8 cellular contexts compared by ENCODE assay signal in genomic region chr3:105366302-105367062, GRCh38. TPM values are rescaled to one million over a fixed set of nuclear protein-coding genes. Genes with fewer than 3 reads are reported as not detected.
A peak's percentile ranks its signal among the peaks of the same experiment; 100 is the strongest.
DNase-seq lines count a peak whose midpoint lies in the region; ATAC-seq and TF ChIP-seq lines count a peak whose summit lies in the region.

ALCAM (plus strand) TSS chr3:105366909.

- no peaks in the 10 kb centered on the region for H3K9me3 Mint-ChIP-seq in CD8-positive, alpha-beta memory T cell
- no peaks in the 10 kb centered on the region for H3K9me3 Mint-ChIP-seq in activated CD8-positive, alpha-beta T cell treated with anti-CD3 and anti-CD28 coated beads for 36 hours

- H3K36me3 ChIP-seq in CD8-positive, alpha-beta memory T cell (ENCODE audit: insufficient read depth, low read length) = no peaks in the 10 kb centered on the region
- H3K36me3 ChIP-seq in lung (ENCODE audit: control insufficient read depth in 2 of 2, insufficient read depth in 2 of 2, low read length in 2 of 2) = no peaks in the 10 kb centered on the region

- peaks cover 5 to 6% of the 10 kb centered on the region in 2 donors for H3K27me3 Mint-ChIP-seq in CD8-positive, alpha-beta memory T cell
- peaks cover 21% of the 10 kb centered on the region for H3K27me3 Mint-ChIP-seq in activated CD8-positive, alpha-beta T cell treated with anti-CD3 and anti-CD28 coated beads for 36 hours

- peak within 1 kb of the TSS; percentile 91 for H3K4me3 ChIP-seq in CD8-positive, alpha-beta memory T cell (ENCODE audit: low read length)
- H3K4me3 ChIP-seq in lung = peak within 1 kb of the TSS; percentile 75

- no peaks in the 10 kb centered on the region for H3K9me3 ChIP-seq in CD8-positive, alpha-beta memory T cell (ENCODE audit: low read length)
- no peaks in the 10 kb centered on the region for H3K9me3 ChIP-seq in lung (ENCODE audit: control insufficient read depth in 2 of 2, insufficient read depth in 1 of 2, low read length in 1 of 2)

- peaks cover 20% of the 10 kb centered on the region for H3K4me1 ChIP-seq in CD8-positive, alpha-beta memory T cell (ENCODE audit: insufficient read depth, low read length)
- H3K4me1 ChIP-seq in lung (ENCODE audit: control insufficient read depth in 2 of 2, insufficient read depth in 2 of 2, low read length in 2 of 2) = peaks cover 0 to 4% of the 10 kb centered on the region in 2 donors

- TF ChIP-seq CTCF in activated CD8-positive, alpha-beta T cell treated with anti-CD3 and anti-CD28 coated beads for 36 hours (IDR thresholded peaks at IDR 0.05) = no peak
- peak; percentile 55 for TF ChIP-seq CTCF in lung (IDR thresholded peaks at IDR 0.05; ENCODE audit: control extremely low read depth, extremely low read depth)

- WGBS in lung, 2 donors = 0 to 1% methylated on average over 42 to 48 of the region's 48 CpGs

- peaks cover 26 to 38% (median 32%) of the 10 kb centered on the region in 3 donors for H3K4me1 Mint-ChIP-seq in CD8-positive, alpha-beta memory T cell
- peaks cover 24% of the 10 kb centered on the region for H3K4me1 Mint-ChIP-seq in activated CD8-positive, alpha-beta T cell treated with anti-CD3 and anti-CD28 coated beads for 36 hours (ENCODE audit: low read depth)

- peaks cover 0 to 17% (median 0%) of the 10 kb centered on the region in 3 donors for H3K36me3 Mint-ChIP-seq in CD8-positive, alpha-beta memory T cell
- no peaks in the 10 kb centered on the region for H3K36me3 Mint-ChIP-seq in activated CD8-positive, alpha-beta T cell treated with anti-CD3 and anti-CD28 coated beads for 36 hours (ENCODE audit: low read depth)

- ATAC-seq in GM19452 (IDR thresholded peaks at IDR 0.05; ENCODE audit: unreplicated experiment) (peak; percentile 54), HG03575 (IDR thresholded peaks at IDR 0.05; ENCODE audit: extremely low read depth, insufficient number of reproducible peaks, low FRiP score, unreplicated experiment) (peak; percentile 27), lung (ENCODE audit: insufficient read depth, low FRiP score) (peak; percentile 89)
- ATAC-seq in activated CD8-positive, alpha-beta T cell treated with anti-CD3 and anti-CD28 coated beads for 36 hours = peak; percentile 64

- peak within 1 kb of the TSS; percentile 87 to 95 (median 94) for H3K4me3 Mint-ChIP-seq in CD8-positive, alpha-beta memory T cell
- peak within 1 kb of the TSS; percentile 89 for H3K4me3 Mint-ChIP-seq in activated CD8-positive, alpha-beta T cell treated with anti-CD3 and anti-CD28 coated beads for 36 hours

- peak; percentile 75 to 85 (median 77) for DNase-seq in CD8-positive, alpha-beta memory T cell
- peak; percentile 97 for DNase-seq in NCI-H82 treated with DMSO at 0.1 percent for 48 hours (lab: John Stamatoyannopoulos, UW; ENCODE audit: unreplicated experiment)
- peak; percentile 90 for DNase-seq in activated CD8-positive, alpha-beta T cell treated with anti-CD3 and anti-CD28 coated beads for 36 hours
- peak; percentile 63 for DNase-seq in effector CD8-positive, alpha-beta T cell (lab: John Stamatoyannopoulos, UW)
- peak; percentile 95 for DNase-seq in lung (ENCODE audit: low spot score)
- peak; percentile 67 to 76 (median 71) for DNase-seq in stimulated activated CD4-positive, alpha-beta T cell treated with anti-CD3 and anti-CD28 coated beads, TNF-alpha, amount 100 ng/mL, for 48 hours (ENCODE audit: low read depth in 3 of 3)

- no peaks in the 10 kb centered on the region for H3K27me3 ChIP-seq in CD8-positive, alpha-beta memory T cell (ENCODE audit: insufficient read depth, low read length, poor library complexity, severe bottlenecking)
- H3K27me3 ChIP-seq in lung (ENCODE audit: control insufficient read depth, insufficient read depth) = no peaks in the 10 kb centered on the region

- CTCF ChIA-PET in CD8-positive, alpha-beta memory T cell (lab: Charles Lee) = interaction anchor here (1.1 to 2.0 kb wide), 3 partner anchors 8 to 11 kb away, joined by 3 to 5 read pairs (median 3); no protein-coding TSS in a partner anchor
- CTCF ChIA-PET in activated CD8-positive, alpha-beta T cell treated with anti-CD3 and anti-CD28 coated beads for 36 hours (lab: Charles Lee) = interaction anchor here (1.0 to 4.2 kb wide), 2 partner anchors 10 to 13 kb away, joined by 3 to 23 read pairs; no protein-coding TSS in a partner anchor

- POLR2A ChIA-PET in CD8-positive, alpha-beta memory T cell (lab: Charles Lee) = no interaction called here
- POLR2A ChIA-PET in activated CD8-positive, alpha-beta T cell treated with anti-CD3 and anti-CD28 coated beads for 36 hours (lab: Charles Lee) = no interaction called here

- H3K27ac Mint-ChIP-seq in CD8-positive, alpha-beta memory T cell = peak within 1 kb of the TSS; percentile 98 to 100 (median 99)
- H3K27ac Mint-ChIP-seq in activated CD8-positive, alpha-beta T cell treated with anti-CD3 and anti-CD28 coated beads for 36 hours = peak within 1 kb of the TSS; percentile 97

- peak within 1 kb of the TSS; percentile 85 for H3K27ac ChIP-seq in CD8-positive, alpha-beta memory T cell (ENCODE audit: low read depth, low read length)
- H3K27ac ChIP-seq in lung (ENCODE audit: low read depth in 1 of 2, low read length in 1 of 2) = peak within 1 kb of the TSS in 1 of 2 donors; percentile 97

- intact Hi-C loops in activated CD8-positive, alpha-beta T cell treated with anti-CD3 and anti-CD28 coated beads for 36 hours (cut with micrococcal nuclease) = no loop called here

RNA-seq across cellular contexts. Expression of gene ALCAM, which starts in this region (rescaled TPM):
- total RNA-seq in CD8-positive, alpha-beta memory T cell = 10 to 100 TPM; 26.1 to 26.9 TPM
- polyA plus RNA-seq in CD8-positive, alpha-beta memory T cell = 6.4 TPM
- 10 to 100 TPM; 13.9 to 14.5 TPM for total RNA-seq in activated CD8-positive, alpha-beta T cell treated with anti-CD3 and anti-CD28 coated beads for 36 hours
- total RNA-seq in lung = 100 to 1,000 TPM; 147 to 252 TPM
- 10 to 100 TPM; 55.9 to 72.1 TPM for polyA plus RNA-seq in lung

Comparison
In these comparisons a context has a peak if more than half of its experiments do, and no peak if none do; other contexts are left out.
1. RNA of gene ALCAM (total RNA-seq): 147 to 252 TPM in lung; 26.1 to 26.9 TPM in CD8-positive, alpha-beta memory T cell and 13.9 to 14.5 TPM in activated CD8-positive, alpha-beta T cell treated with anti-CD3 and anti-CD28 coated beads for 36 hours; every median in the first group is over 4 times any median in the second.
2. ATAC-seq: peak in every context shown above with its lines; median percentile 89 in lung; 64 in activated CD8-positive, alpha-beta T cell treated with anti-CD3 and anti-CD28 coated beads for 36 hours; 54 in GM19452; 27 in HG03575.
3. Peak in every context shown above with its lines, with median percentiles within 50 percentile points of each other: DNase-seq.